ENCODE assay signal across 1 cellular context in the genomic region with DNA sequence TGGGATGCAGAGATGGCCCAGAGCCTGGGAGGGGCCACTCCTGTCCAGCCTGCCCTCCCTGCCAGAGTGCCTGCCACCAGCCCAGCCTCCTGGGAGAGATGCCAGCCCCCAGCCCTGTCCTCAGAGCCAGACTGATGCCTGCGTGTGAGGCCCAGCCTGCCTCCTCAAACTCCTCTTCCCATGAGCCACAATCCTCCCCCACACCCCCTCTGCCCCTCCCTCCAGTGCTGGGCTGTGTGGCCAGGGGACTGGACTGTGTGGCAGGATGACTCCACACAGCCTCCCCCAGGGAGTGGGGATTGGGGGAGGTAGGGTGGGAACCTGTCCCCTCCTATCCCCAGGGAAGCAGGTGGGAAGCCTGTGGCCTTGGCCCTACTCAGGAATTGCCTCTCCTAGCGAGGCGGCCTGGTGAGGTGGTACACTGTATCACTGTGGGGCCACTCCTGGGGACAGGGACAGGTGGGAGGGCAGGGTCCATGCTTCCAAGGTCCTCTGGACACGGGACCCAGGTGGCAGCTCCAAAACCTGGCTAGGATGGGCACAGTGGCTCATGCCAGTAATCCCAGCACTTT.
TF ChIP-seq lines count a peak whose summit lies in the region.

No MANE protein-coding gene starts in this region.

TF ChIP-seq in HepG2, 621 proteins besides CTCF, POLR2A, EP300 and RAD21 (continued from another document and continues in another):
- TF ChIP-seq, protein P1, sequence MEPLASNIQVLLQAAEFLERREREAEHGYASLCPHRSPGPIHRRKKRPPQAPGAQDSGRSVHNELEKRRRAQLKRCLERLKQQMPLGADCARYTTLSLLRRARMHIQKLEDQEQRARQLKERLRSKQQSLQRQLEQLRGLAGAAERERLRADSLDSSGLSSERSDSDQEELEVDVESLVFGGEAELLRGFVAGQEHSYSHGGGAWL (CRISPR knock-in tag; IDR thresholded peaks at IDR 0.05): no peak
- TF ChIP-seq ZNF670 (CRISPR knock-in tag; IDR thresholded peaks at IDR 0.05; ENCODE audit: borderline replicate concordance) (no peak), ATF7 (IDR thresholded peaks at IDR 0.05) (no peak), ATF7 (CRISPR knock-in tag; IDR thresholded peaks at IDR 0.05) (no peak), NCOA2 (CRISPR knock-in tag; IDR thresholded peaks at IDR 0.05) (no peak), MBNL3 (CRISPR knock-in tag; conservative IDR thresholded peaks at IDR 0.05) (no peak), HNF4A (CRISPR knock-in tag; IDR thresholded peaks at IDR 0.05) (peak; percentile 79), ZNF766 (CRISPR knock-in tag; IDR thresholded peaks at IDR 0.05; ENCODE audit: borderline replicate concordance) (no peak), SP140L (CRISPR knock-in tag; IDR thresholded peaks at IDR 0.05; ENCODE audit: borderline replicate concordance) (no peak), ZNF333 (CRISPR knock-in tag; IDR thresholded peaks at IDR 0.05; ENCODE audit: borderline replicate concordance) (no peak), ZNF703 (CRISPR knock-in tag; IDR thresholded peaks at IDR 0.05; ENCODE audit: borderline replicate concordance) (no peak), GATAD2A (CRISPR knock-in tag; IDR thresholded peaks at IDR 0.05) (peak; percentile 24; the same call in 1 of the 2 replicates), SAP130 (CRISPR knock-in tag; IDR thresholded peaks at IDR 0.05; ENCODE audit: low read depth) (peak; percentile 33; the same call in 1 of the 2 replicates), NR2F6 (IDR thresholded peaks at IDR 0.05) (no peak), NR2F6 (CRISPR knock-in tag; IDR thresholded peaks at IDR 0.05) (peak; percentile 6; the same call in 1 of the 2 replicates), FOXP1 (IDR thresholded peaks at IDR 0.05) (no peak), FOXP1 (CRISPR knock-in tag; IDR thresholded peaks at IDR 0.05) (no peak), NBN (conservative IDR thresholded peaks at IDR 0.05) (no peak), AHR (CRISPR knock-in tag; IDR thresholded peaks at IDR 0.05) (0 out of 2 replicates have a peak, but pooled peaks have one; percentile 32), HNRNPK (IDR thresholded peaks at IDR 0.05; ENCODE audit: low read depth, low read length, poor library complexity, severe bottlenecking) (no peak), NPAS2 (CRISPR knock-in tag; IDR thresholded peaks at IDR 0.05; ENCODE audit: borderline replicate concordance) (no peak), JUND (CRISPR knock-in tag; IDR thresholded peaks at IDR 0.05) (no peak), LCORL (IDR thresholded peaks at IDR 0.05) (no peak), LCORL (CRISPR knock-in tag; IDR thresholded peaks at IDR 0.05) (no peak; the same call in 1 of the 2 replicates), HNRNPL (IDR thresholded peaks at IDR 0.05; ENCODE audit: low read depth, low read length) (0 out of 2 replicates have a peak, but pooled peaks have one; percentile 32), AGO1 (IDR thresholded peaks at IDR 0.05; ENCODE audit: low read depth, low read length, poor library complexity, severe bottlenecking) (no peak)
- TF ChIP-seq, protein P2, sequence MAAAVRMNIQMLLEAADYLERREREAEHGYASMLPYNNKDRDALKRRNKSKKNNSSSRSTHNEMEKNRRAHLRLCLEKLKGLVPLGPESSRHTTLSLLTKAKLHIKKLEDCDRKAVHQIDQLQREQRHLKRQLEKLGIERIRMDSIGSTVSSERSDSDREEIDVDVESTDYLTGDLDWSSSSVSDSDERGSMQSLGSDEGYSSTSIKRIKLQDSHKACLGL (CRISPR knock-in tag; IDR thresholded peaks at IDR 0.05): no peak
- TF ChIP-seq, protein P3, sequence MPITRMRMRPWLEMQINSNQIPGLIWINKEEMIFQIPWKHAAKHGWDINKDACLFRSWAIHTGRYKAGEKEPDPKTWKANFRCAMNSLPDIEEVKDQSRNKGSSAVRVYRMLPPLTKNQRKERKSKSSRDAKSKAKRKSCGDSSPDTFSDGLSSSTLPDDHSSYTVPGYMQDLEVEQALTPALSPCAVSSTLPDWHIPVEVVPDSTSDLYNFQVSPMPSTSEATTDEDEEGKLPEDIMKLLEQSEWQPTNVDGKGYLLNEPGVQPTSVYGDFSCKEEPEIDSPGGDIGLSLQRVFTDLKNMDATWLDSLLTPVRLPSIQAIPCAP (CRISPR knock-in tag; IDR thresholded peaks at IDR 0.05; ENCODE audit: low read depth): no peak
- TF ChIP-seq, protein P4, sequence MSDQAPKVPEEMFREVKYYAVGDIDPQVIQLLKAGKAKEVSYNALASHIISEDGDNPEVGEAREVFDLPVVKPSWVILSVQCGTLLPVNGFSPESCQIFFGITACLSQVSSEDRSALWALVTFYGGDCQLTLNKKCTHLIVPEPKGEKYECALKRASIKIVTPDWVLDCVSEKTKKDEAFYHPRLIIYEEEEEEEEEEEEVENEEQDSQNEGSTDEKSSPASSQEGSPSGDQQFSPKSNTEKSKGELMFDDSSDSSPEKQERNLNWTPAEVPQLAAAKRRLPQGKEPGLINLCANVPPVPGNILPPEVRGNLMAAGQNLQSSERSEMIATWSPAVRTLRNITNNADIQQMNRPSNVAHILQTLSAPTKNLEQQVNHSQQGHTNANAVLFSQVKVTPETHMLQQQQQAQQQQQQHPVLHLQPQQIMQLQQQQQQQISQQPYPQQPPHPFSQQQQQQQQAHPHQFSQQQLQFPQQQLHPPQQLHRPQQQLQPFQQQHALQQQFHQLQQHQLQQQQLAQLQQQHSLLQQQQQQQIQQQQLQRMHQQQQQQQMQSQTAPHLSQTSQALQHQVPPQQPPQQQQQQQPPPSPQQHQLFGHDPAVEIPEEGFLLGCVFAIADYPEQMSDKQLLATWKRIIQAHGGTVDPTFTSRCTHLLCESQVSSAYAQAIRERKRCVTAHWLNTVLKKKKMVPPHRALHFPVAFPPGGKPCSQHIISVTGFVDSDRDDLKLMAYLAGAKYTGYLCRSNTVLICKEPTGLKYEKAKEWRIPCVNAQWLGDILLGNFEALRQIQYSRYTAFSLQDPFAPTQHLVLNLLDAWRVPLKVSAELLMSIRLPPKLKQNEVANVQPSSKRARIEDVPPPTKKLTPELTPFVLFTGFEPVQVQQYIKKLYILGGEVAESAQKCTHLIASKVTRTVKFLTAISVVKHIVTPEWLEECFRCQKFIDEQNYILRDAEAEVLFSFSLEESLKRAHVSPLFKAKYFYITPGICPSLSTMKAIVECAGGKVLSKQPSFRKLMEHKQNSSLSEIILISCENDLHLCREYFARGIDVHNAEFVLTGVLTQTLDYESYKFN (CRISPR knock-in tag; conservative IDR thresholded peaks at IDR 0.05): peak; percentile 59
- TF ChIP-seq, protein P5, sequence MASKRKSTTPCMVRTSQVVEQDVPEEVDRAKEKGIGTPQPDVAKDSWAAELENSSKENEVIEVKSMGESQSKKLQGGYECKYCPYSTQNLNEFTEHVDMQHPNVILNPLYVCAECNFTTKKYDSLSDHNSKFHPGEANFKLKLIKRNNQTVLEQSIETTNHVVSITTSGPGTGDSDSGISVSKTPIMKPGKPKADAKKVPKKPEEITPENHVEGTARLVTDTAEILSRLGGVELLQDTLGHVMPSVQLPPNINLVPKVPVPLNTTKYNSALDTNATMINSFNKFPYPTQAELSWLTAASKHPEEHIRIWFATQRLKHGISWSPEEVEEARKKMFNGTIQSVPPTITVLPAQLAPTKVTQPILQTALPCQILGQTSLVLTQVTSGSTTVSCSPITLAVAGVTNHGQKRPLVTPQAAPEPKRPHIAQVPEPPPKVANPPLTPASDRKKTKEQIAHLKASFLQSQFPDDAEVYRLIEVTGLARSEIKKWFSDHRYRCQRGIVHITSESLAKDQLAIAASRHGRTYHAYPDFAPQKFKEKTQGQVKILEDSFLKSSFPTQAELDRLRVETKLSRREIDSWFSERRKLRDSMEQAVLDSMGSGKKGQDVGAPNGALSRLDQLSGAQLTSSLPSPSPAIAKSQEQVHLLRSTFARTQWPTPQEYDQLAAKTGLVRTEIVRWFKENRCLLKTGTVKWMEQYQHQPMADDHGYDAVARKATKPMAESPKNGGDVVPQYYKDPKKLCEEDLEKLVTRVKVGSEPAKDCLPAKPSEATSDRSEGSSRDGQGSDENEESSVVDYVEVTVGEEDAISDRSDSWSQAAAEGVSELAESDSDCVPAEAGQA (IDR thresholded peaks at IDR 0.05; ENCODE audit: low read depth): no peak
- TF ChIP-seq, protein P5 (CRISPR knock-in tag; IDR thresholded peaks at IDR 0.05; ENCODE audit: borderline replicate concordance): no peak
- TF ChIP-seq, protein P6, sequence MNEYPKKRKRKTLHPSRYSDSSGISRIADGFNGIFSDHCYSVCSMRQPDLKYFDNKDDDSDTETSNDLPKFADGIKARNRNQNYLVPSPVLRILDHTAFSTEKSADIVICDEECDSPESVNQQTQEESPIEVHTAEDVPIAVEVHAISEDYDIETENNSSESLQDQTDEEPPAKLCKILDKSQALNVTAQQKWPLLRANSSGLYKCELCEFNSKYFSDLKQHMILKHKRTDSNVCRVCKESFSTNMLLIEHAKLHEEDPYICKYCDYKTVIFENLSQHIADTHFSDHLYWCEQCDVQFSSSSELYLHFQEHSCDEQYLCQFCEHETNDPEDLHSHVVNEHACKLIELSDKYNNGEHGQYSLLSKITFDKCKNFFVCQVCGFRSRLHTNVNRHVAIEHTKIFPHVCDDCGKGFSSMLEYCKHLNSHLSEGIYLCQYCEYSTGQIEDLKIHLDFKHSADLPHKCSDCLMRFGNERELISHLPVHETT (CRISPR knock-in tag; conservative IDR thresholded peaks at IDR 0.05): no peak
- TF ChIP-seq, protein P7, sequence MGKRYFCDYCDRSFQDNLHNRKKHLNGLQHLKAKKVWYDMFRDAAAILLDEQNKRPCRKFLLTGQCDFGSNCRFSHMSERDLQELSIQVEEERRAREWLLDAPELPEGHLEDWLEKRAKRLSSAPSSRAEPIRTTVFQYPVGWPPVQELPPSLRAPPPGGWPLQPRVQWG (CRISPR knock-in tag; IDR thresholded peaks at IDR 0.05; ENCODE audit: borderline replicate concordance, low read depth): no peak
- TF ChIP-seq, protein P8, sequence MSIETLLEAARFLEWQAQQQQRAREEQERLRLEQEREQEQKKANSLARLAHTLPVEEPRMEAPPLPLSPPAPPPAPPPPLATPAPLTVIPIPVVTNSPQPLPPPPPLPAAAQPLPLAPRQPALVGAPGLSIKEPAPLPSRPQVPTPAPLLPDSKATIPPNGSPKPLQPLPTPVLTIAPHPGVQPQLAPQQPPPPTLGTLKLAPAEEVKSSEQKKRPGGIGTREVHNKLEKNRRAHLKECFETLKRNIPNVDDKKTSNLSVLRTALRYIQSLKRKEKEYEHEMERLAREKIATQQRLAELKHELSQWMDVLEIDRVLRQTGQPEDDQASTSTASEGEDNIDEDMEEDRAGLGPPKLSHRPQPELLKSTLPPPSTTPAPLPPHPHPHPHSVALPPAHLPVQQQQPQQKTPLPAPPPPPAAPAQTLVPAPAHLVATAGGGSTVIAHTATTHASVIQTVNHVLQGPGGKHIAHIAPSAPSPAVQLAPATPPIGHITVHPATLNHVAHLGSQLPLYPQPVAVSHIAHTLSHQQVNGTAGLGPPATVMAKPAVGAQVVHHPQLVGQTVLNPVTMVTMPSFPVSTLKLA (IDR thresholded peaks at IDR 0.05): no peak
- TF ChIP-seq, protein P9, sequence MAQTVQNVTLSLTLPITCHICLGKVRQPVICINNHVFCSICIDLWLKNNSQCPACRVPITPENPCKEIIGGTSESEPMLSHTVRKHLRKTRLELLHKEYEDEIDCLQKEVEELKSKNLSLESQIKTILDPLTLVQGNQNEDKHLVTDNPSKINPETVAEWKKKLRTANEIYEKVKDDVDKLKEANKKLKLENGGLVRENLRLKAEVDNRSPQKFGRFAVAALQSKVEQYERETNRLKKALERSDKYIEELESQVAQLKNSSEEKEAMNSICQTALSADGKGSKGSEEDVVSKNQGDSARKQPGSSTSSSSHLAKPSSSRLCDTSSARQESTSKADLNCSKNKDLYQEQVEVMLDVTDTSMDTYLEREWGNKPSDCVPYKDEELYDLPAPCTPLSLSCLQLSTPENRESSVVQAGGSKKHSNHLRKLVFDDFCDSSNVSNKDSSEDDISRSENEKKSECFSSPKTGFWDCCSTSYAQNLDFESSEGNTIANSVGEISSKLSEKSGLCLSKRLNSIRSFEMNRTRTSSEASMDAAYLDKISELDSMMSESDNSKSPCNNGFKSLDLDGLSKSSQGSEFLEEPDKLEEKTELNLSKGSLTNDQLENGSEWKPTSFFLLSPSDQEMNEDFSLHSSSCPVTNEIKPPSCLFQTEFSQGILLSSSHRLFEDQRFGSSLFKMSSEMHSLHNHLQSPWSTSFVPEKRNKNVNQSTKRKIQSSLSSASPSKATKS (CRISPR knock-in tag; IDR thresholded peaks at IDR 0.05): no peak
- TF ChIP-seq, protein P10, sequence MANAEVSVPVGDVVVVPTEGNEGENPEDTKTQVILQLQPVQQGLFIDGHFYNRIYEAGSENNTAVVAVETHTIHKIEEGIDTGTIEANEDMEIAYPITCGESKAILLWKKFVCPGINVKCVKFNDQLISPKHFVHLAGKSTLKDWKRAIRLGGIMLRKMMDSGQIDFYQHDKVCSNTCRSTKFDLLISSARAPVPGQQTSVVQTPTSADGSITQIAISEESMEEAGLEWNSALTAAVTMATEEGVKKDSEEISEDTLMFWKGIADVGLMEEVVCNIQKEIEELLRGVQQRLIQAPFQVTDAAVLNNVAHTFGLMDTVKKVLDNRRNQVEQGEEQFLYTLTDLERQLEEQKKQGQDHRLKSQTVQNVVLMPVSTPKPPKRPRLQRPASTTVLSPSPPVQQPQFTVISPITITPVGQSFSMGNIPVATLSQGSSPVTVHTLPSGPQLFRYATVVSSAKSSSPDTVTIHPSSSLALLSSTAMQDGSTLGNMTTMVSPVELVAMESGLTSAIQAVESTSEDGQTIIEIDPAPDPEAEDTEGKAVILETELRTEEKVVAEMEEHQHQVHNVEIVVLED (CRISPR knock-in tag; IDR thresholded peaks at IDR 0.05; ENCODE audit: borderline replicate concordance): no peak
- TF ChIP-seq, protein P11, sequence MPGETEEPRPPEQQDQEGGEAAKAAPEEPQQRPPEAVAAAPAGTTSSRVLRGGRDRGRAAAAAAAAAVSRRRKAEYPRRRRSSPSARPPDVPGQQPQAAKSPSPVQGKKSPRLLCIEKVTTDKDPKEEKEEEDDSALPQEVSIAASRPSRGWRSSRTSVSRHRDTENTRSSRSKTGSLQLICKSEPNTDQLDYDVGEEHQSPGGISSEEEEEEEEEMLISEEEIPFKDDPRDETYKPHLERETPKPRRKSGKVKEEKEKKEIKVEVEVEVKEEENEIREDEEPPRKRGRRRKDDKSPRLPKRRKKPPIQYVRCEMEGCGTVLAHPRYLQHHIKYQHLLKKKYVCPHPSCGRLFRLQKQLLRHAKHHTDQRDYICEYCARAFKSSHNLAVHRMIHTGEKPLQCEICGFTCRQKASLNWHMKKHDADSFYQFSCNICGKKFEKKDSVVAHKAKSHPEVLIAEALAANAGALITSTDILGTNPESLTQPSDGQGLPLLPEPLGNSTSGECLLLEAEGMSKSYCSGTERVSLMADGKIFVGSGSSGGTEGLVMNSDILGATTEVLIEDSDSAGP (CRISPR knock-in tag; IDR thresholded peaks at IDR 0.05; ENCODE audit: borderline replicate concordance): no peak
